ENCODE assay signal across 1 cellular context in the genomic region with DNA sequence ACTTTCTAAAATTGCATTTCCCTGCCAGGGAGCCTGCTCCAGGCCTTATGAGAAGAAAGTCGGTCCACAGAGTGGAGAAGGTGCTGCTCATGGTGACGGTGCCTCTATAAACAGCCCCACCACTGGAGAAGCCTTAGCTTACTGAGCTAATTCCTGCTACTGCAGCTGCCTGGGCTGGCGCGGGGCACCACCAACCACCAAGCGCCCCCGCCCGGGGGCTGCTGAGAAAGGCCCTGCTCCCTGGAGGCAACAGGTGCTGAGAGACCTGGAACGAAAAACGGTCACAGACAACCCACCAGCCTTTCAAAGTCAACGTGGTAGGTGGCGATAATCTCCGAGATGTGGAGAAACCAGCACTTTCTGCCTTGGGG.
TF ChIP-seq lines count a peak whose summit lies in the region.

No MANE protein-coding gene starts in this region.

TF ChIP-seq in endothelial cell of umbilical vein, 7 proteins besides CTCF, POLR2A, EP300 and RAD21 (continued from another document):
- TF ChIP-seq POLR2AphosphoS5 (IDR thresholded peaks at IDR 0.05; ENCODE audit: insufficient read depth, low read depth, low read length) (no peak), MYC (IDR thresholded peaks at IDR 0.05; ENCODE audit: low read depth, low read length) (no peak), EZH2 (IDR thresholded peaks at IDR 0.05; ENCODE audit: borderline replicate concordance, low read depth, low read length, severe bottlenecking) (no peak), FOS (IDR thresholded peaks at IDR 0.05; ENCODE audit: borderline replicate concordance, insufficient read depth, low read length) (no peak), GATA2 (IDR thresholded peaks at IDR 0.05; ENCODE audit: insufficient read depth, insufficient read length, low read depth, low read length) (no peak)
- TF ChIP-seq, protein P1, sequence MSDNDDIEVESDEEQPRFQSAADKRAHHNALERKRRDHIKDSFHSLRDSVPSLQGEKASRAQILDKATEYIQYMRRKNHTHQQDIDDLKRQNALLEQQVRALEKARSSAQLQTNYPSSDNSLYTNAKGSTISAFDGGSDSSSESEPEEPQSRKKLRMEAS (IDR thresholded peaks at IDR 0.05; ENCODE audit: insufficient read depth, insufficient read length): no peak
